ENCODE assay signal across 8 cellular contexts in the genomic region with DNA sequence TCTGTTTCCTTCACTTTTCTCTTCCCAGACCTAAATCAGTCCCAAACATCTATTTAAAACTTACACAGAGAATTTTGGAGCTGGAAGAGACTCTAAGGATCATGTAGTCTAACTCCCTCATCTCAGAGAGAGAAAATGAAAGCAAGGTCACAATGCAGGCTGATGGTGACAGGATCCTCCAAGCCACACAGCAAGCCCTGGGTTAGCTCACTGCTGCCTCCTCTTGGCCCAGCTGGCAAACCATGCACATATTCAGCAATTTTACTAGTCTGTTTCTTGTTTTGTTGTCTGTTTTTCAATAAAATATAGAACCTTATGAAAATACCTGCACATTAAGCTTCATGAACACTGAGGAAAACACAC. TPM values are rescaled to one million over a fixed set of nuclear protein-coding genes. Genes with fewer than 3 reads are reported as not detected.
DNase-seq lines count a peak whose midpoint lies in the region; ATAC-seq and TF ChIP-seq lines count a peak whose summit lies in the region.

No MANE protein-coding gene starts in this region.

- CTCF ChIA-PET in activated naive CD4-positive, alpha-beta T cell treated with anti-CD3 and anti-CD28 coated beads for 36 hours (lab: Charles Lee): interaction anchor here (0.6 to 6.2 kb wide), 45 partner anchors 9 to 340 kb away, joined by 3 to 174 read pairs (median 7); a partner anchor contains a TSS

- intact Hi-C loops in activated naive CD4-positive, alpha-beta T cell treated with anti-CD3 and anti-CD28 coated beads for 36 hours (cut with micrococcal nuclease): loop anchor here (1.0 kb wide), 2 partner anchors 41 to 93 kb away; no protein-coding TSS in a partner anchor

- no peaks in the 10 kb centered on the region for H3K9me3 Mint-ChIP-seq in activated naive CD4-positive, alpha-beta T cell treated with anti-CD3 and anti-CD28 coated beads for 36 hours

- no peaks in the 10 kb centered on the region for H3K27me3 Mint-ChIP-seq in activated naive CD4-positive, alpha-beta T cell treated with anti-CD3 and anti-CD28 coated beads for 36 hours (ENCODE audit: low read depth)

- peak; percentile 61 for TF ChIP-seq CTCF in 22Rv1 (IDR thresholded peaks at IDR 0.05)

- DNase-seq in activated naive CD4-positive, alpha-beta T cell treated with anti-CD3 and anti-CD28 coated beads for 36 hours: peak; percentile 96
- DNase-seq in left kidney (ENCODE audit: low read depth, low spot score) (peak; percentile 15), NCI-H748 treated with DMSO at 0.1 percent for 48 hours (lab: John Stamatoyannopoulos, UW) (no peak)
- peak; percentile 62 to 68 for DNase-seq in stimulated activated CD8-positive, alpha-beta memory T cell treated with anti-CD3 and anti-CD28 coated beads, Interleukin-4, amount 100 ng/mL, for 4 hours (ENCODE audit: low read depth in 2 of 2, low spot score in 1 of 2)

- peak overlapping the region; percentile 79 for H3K4me3 Mint-ChIP-seq in activated naive CD4-positive, alpha-beta T cell treated with anti-CD3 and anti-CD28 coated beads for 36 hours

- H3K4me1 Mint-ChIP-seq in activated naive CD4-positive, alpha-beta T cell treated with anti-CD3 and anti-CD28 coated beads for 36 hours (ENCODE audit: low read depth): peaks cover 68% of the 10 kb centered on the region

- H3K27ac ChIP-seq in 22Rv1: no peak overlapping the region

- peaks cover 2% of the 10 kb centered on the region for H3K36me3 Mint-ChIP-seq in activated naive CD4-positive, alpha-beta T cell treated with anti-CD3 and anti-CD28 coated beads for 36 hours (ENCODE audit: low read depth)

- H3K27ac Mint-ChIP-seq in activated naive CD4-positive, alpha-beta T cell treated with anti-CD3 and anti-CD28 coated beads for 36 hours: peak overlapping the region; percentile 99

- ATAC-seq in GM18861 (IDR thresholded peaks at IDR 0.05; ENCODE audit: unreplicated experiment) (peak; percentile 54), HG03064 (IDR thresholded peaks at IDR 0.05; ENCODE audit: low read depth, unreplicated experiment) (peak; percentile 74), SK-N-SH treated with all-trans-retinoic acid at 6 μM for 48 hours (peak; percentile 85)

TF ChIP-seq in SK-N-SH treated with all-trans-retinoic acid at 6 μM for 48 hours, 23 proteins besides CTCF, POLR2A, EP300 and RAD21:
- TF ChIP-seq, protein P1, sequence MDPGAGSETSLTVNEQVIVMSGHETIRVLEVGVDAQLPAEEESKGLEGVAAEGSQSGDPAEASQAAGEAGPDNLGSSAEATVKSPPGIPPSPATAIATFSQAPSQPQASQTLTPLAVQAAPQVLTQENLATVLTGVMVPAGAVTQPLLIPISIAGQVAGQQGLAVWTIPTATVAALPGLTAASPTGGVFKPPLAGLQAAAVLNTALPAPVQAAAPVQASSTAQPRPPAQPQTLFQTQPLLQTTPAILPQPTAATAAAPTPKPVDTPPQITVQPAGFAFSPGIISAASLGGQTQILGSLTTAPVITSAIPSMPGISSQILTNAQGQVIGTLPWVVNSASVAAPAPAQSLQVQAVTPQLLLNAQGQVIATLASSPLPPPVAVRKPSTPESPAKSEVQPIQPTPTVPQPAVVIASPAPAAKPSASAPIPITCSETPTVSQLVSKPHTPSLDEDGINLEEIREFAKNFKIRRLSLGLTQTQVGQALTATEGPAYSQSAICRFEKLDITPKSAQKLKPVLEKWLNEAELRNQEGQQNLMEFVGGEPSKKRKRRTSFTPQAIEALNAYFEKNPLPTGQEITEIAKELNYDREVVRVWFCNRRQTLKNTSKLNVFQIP (CRISPR knock-in tag; IDR thresholded peaks at IDR 0.05; ENCODE audit: borderline replicate concordance, low read depth): no peak
- TF ChIP-seq ZNF70 (CRISPR knock-in tag; IDR thresholded peaks at IDR 0.05) (no peak), PPARA (CRISPR knock-in tag; IDR thresholded peaks at IDR 0.05; ENCODE audit: borderline replicate concordance) (no peak), ZNF565 (CRISPR knock-in tag; conservative IDR thresholded peaks at IDR 0.05; ENCODE audit: low read depth) (no peak), ZFP3 (CRISPR knock-in tag; IDR thresholded peaks at IDR 0.05) (no peak), ZNF8 (CRISPR knock-in tag; IDR thresholded peaks at IDR 0.05) (no peak), ARNTL (CRISPR knock-in tag; IDR thresholded peaks at IDR 0.05; ENCODE audit: borderline replicate concordance, low read depth) (no peak), GLIS3 (CRISPR knock-in tag; IDR thresholded peaks at IDR 0.05) (no peak), ESRRG (CRISPR knock-in tag; IDR thresholded peaks at IDR 0.05) (no peak), OSR1 (CRISPR knock-in tag; IDR thresholded peaks at IDR 0.05) (no peak), TOX (CRISPR knock-in tag; IDR thresholded peaks at IDR 0.05; ENCODE audit: borderline replicate concordance) (no peak), SNAI2 (CRISPR knock-in tag; IDR thresholded peaks at IDR 0.05) (no peak), ISL1 (CRISPR knock-in tag; IDR thresholded peaks at IDR 0.05) (no peak)

RNA-seq across cellular contexts. Expression of a gene that starts 27.7 kb away (rescaled TPM):
- total RNA-seq in activated naive CD4-positive, alpha-beta T cell treated with anti-CD3 and anti-CD28 coated beads for 36 hours: 10 to 100 TPM; 19.5 to 19.6 TPM

RNA-seq across cellular contexts. Expression of a gene that starts 29.2 kb away (rescaled TPM):
- total RNA-seq in activated naive CD4-positive, alpha-beta T cell treated with anti-CD3 and anti-CD28 coated beads for 36 hours: 10 to 100 TPM; 79.9 to 82.2 TPM

RNA-seq across cellular contexts. Expression of a gene that starts 56.7 kb away (rescaled TPM):
- total RNA-seq in activated naive CD4-positive, alpha-beta T cell treated with anti-CD3 and anti-CD28 coated beads for 36 hours: 100 to 1,000 TPM; 338 to 340 TPM
